ENCODE assay signal across 14 cellular contexts in the genomic region with DNA sequence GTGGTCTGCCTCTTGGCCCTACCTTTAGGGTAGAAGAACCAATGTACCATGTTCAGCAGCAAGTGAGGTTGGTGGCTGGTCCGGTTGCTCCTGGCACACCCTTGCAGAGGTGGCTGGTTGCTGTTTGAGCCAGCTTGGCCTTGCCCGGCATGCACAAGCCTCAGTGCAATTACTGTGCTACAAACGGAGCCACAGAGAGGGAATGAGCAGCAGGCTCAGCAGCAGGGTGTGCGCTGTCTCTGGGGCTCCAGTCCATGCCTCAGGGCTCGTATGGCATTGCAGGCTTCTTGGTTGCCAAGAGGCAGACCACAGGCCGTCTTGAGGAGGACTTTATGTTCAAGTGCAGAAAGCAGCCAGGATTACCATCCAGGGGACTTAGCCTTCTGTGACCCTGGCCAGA. TPM values are rescaled to one million over a fixed set of nuclear protein-coding genes. Genes with fewer than 3 reads are reported as not detected.
"Had no signal": no experiment of that assay in that cellular context is flagged by ENCODE, and none has a peak within 500 bp of the region (broad histone marks: within the 10 kb centered on the region; RNA-seq: fewer than 3 reads in every experiment).

No MANE protein-coding gene starts in this region.

RNA-seq across cellular contexts. Expression of gene POTEJ, which starts 53.3 kb away (rescaled TPM):
- total RNA-seq: naive thymus-derived CD4-positive, alpha-beta T cell; natural killer cell; occipital lobe; osteoblast; psoas muscle; renal cortical epithelial cell; right lobe of liver; smooth muscle cell; spleen; suprapubic skin; upper lobe of right lung; urinary bladder had no signal
- polyA plus RNA-seq: naive thymus-derived CD4-positive, alpha-beta T cell; neural cell; ovary; psoas muscle; smooth muscle cell; spleen; urinary bladder had no signal
